ENCODE assay signal across 1 cellular context in the genomic region with DNA sequence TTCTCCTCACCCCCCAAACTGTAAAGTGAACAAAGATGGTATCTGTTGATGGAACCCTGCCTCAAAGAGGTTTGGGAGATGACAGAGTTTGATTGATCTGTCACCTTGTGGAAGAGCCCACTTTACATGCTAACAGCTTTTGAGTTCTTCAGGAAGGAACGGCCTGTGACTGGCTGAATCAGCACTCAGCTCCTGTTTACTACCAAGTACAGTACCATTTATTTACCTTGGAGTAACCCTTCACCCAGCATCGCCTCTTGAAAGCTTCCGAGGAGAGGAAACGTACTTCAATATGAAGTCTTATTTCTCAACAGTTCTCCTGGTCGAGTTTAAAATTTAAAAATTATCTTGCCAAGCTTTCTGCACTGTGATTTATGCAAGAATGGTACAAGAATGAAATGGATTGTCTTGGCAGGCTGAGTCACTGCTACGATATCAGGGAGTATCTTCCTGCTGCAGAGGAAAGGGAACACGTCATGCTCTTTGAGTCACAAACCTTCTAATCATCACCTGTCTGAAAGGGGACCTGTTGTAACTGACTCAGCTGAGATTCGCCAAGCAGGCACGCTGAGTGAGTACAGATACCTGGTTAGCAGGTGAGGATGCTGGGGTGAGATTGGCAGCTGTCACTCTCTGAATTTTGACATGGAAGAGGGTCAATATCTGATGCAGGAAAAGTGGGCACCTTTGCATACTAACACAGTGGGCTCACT.
TF ChIP-seq lines count a peak whose summit lies in the region.

No MANE protein-coding gene starts in this region.

TF ChIP-seq in K562, 482 proteins besides CTCF, POLR2A, EP300 and RAD21 (continued from another document and continues in another):
- TF ChIP-seq, protein P1, sequence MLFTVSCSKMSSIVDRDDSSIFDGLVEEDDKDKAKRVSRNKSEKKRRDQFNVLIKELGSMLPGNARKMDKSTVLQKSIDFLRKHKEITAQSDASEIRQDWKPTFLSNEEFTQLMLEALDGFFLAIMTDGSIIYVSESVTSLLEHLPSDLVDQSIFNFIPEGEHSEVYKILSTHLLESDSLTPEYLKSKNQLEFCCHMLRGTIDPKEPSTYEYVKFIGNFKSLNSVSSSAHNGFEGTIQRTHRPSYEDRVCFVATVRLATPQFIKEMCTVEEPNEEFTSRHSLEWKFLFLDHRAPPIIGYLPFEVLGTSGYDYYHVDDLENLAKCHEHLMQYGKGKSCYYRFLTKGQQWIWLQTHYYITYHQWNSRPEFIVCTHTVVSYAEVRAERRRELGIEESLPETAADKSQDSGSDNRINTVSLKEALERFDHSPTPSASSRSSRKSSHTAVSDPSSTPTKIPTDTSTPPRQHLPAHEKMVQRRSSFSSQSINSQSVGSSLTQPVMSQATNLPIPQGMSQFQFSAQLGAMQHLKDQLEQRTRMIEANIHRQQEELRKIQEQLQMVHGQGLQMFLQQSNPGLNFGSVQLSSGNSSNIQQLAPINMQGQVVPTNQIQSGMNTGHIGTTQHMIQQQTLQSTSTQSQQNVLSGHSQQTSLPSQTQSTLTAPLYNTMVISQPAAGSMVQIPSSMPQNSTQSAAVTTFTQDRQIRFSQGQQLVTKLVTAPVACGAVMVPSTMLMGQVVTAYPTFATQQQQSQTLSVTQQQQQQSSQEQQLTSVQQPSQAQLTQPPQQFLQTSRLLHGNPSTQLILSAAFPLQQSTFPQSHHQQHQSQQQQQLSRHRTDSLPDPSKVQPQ (CRISPR knock-in tag; IDR thresholded peaks at IDR 0.05; ENCODE audit: borderline replicate concordance) = no peak
- TF ChIP-seq KDM2B (CRISPR knock-in tag; IDR thresholded peaks at IDR 0.05) (no peak), FOXJ3 (CRISPR knock-in tag; IDR thresholded peaks at IDR 0.05) (no peak), NFE2L1 (tag; IDR thresholded peaks at IDR 0.05; ENCODE audit: borderline replicate concordance, low read depth) (no peak), LEF1 (IDR thresholded peaks at IDR 0.05) (no peak), ZNF274 (IDR thresholded peaks at IDR 0.05; ENCODE audit: borderline replicate concordance, low read depth, low read length) (no peak), ZNF146 (CRISPR knock-in tag; IDR thresholded peaks at IDR 0.05; ENCODE audit: unreplicated experiment) (no peak), MTA3 (IDR thresholded peaks at IDR 0.05; ENCODE audit: borderline replicate concordance) (no peak), GABPB1 (CRISPR knock-in tag; IDR thresholded peaks at IDR 0.05) (no peak), ZFP30 (CRISPR knock-in tag; IDR thresholded peaks at IDR 0.05; ENCODE audit: borderline replicate concordance) (no peak), ZKSCAN1 (IDR thresholded peaks at IDR 0.05; ENCODE audit: low read depth, low read length) (no peak), ZNF133 (CRISPR knock-in tag; IDR thresholded peaks at IDR 0.05) (no peak), RAD51 (IDR thresholded peaks at IDR 0.05; ENCODE audit: borderline replicate concordance, low read depth) (no peak), KLF16 (IDR thresholded peaks at IDR 0.05) (no peak), ZNF77 (CRISPR knock-in tag; IDR thresholded peaks at IDR 0.05) (no peak), TCF3 (CRISPR knock-in tag; IDR thresholded peaks at IDR 0.05) (peak; percentile 74), GTF2E2 (tag; IDR thresholded peaks at IDR 0.05) (no peak), CHD2 (IDR thresholded peaks at IDR 0.05; ENCODE audit: low read depth, low read length) (no peak), CBX8 (IDR thresholded peaks at IDR 0.05; ENCODE audit: borderline replicate concordance, extremely low read depth, low read depth, low read length, poor library complexity, severe bottlenecking) (no peak), CC2D1A (IDR thresholded peaks at IDR 0.05) (no peak), PTRF (tag; IDR thresholded peaks at IDR 0.05) (no peak), SOX6 (IDR thresholded peaks at IDR 0.05) (peak; percentile 90), CREM (IDR thresholded peaks at IDR 0.05; ENCODE audit: low read depth) (peak; percentile 90), SIX5 (IDR thresholded peaks at IDR 0.05; ENCODE audit: borderline replicate concordance in 1 of 2, insufficient read depth in 1 of 2, low read depth in 1 of 2, low read length in 2 of 2) (no peak), FOXM1 (IDR thresholded peaks at IDR 0.05; ENCODE audit: low read depth) (peak; percentile 34; the same call in 1 of the 2 replicates), FOXM1 (CRISPR knock-in tag; IDR thresholded peaks at IDR 0.05; ENCODE audit: low read depth) (no peak), ZNF124 (CRISPR knock-in tag; IDR thresholded peaks at IDR 0.05) (no peak), RBM22 (IDR thresholded peaks at IDR 0.05; ENCODE audit: low read depth, low read length, poor library complexity, severe bottlenecking) (no peak)
- TF ChIP-seq, protein P2, sequence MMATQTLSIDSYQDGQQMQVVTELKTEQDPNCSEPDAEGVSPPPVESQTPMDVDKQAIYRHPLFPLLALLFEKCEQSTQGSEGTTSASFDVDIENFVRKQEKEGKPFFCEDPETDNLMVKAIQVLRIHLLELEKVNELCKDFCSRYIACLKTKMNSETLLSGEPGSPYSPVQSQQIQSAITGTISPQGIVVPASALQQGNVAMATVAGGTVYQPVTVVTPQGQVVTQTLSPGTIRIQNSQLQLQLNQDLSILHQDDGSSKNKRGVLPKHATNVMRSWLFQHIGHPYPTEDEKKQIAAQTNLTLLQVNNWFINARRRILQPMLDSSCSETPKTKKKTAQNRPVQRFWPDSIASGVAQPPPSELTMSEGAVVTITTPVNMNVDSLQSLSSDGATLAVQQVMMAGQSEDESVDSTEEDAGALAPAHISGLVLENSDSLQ (IDR thresholded peaks at IDR 0.05) = peak; percentile 88
- TF ChIP-seq, protein P3, sequence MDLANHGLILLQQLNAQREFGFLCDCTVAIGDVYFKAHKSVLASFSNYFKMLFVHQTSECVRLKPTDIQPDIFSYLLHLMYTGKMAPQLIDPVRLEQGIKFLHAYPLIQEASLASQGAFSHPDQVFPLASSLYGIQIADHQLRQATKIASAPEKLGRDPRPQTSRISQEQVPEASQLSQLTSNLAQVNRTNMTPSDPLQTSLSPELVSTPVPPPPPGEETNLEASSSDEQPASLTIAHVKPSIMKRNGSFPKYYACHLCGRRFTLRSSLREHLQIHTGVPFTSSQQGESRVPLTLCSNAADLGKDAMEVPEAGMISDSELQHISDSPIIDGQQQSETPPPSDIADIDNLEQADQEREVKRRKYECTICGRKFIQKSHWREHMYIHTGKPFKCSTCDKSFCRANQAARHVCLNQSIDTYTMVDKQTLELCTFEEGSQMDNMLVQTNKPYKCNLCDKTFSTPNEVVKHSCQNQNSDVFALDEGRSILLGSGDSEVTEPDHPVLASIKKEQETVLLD (IDR thresholded peaks at IDR 0.05) = peak; percentile 70; the same call in 1 of the 2 replicates
- TF ChIP-seq, protein P4, sequence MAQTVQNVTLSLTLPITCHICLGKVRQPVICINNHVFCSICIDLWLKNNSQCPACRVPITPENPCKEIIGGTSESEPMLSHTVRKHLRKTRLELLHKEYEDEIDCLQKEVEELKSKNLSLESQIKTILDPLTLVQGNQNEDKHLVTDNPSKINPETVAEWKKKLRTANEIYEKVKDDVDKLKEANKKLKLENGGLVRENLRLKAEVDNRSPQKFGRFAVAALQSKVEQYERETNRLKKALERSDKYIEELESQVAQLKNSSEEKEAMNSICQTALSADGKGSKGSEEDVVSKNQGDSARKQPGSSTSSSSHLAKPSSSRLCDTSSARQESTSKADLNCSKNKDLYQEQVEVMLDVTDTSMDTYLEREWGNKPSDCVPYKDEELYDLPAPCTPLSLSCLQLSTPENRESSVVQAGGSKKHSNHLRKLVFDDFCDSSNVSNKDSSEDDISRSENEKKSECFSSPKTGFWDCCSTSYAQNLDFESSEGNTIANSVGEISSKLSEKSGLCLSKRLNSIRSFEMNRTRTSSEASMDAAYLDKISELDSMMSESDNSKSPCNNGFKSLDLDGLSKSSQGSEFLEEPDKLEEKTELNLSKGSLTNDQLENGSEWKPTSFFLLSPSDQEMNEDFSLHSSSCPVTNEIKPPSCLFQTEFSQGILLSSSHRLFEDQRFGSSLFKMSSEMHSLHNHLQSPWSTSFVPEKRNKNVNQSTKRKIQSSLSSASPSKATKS (CRISPR knock-in tag; IDR thresholded peaks at IDR 0.05) = no peak
- TF ChIP-seq, protein P5, sequence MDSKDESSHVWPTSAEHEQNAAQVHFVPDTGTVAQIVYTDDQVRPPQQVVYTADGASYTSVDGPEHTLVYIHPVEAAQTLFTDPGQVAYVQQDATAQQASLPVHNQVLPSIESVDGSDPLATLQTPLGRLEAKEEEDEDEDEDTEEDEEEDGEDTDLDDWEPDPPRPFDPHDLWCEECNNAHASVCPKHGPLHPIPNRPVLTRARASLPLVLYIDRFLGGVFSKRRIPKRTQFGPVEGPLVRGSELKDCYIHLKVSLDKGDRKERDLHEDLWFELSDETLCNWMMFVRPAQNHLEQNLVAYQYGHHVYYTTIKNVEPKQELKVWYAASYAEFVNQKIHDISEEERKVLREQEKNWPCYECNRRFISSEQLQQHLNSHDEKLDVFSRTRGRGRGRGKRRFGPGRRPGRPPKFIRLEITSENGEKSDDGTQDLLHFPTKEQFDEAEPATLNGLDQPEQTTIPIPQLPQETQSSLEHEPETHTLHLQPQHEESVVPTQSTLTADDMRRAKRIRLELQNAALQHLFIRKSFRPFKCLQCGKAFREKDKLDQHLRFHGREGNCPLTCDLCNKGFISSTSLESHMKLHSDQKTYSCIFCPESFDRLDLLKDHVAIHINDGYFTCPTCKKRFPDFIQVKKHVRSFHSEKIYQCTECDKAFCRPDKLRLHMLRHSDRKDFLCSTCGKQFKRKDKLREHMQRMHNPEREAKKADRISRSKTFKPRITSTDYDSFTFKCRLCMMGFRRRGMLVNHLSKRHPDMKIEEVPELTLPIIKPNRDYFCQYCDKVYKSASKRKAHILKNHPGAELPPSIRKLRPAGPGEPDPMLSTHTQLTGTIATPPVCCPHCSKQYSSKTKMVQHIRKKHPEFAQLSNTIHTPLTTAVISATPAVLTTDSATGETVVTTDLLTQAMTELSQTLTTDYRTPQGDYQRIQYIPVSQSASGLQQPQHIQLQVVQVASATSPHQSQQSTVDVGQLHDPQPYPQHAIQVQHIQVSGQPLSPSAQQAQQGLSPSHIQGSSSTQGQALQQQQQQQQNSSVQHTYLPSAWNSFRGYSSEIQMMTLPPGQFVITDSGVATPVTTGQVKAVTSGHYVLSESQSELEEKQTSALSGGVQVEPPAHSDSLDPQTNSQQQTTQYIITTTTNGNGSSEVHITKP (IDR thresholded peaks at IDR 0.05; ENCODE audit: partially characterized antibody) = peak; percentile 43
- TF ChIP-seq, protein P6, sequence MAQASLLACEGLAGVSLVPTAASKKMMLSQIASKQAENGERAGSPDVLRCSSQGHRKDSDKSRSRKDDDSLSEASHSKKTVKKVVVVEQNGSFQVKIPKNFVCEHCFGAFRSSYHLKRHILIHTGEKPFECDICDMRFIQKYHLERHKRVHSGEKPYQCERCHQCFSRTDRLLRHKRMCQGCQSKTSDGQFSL (CRISPR knock-in tag; IDR thresholded peaks at IDR 0.05) = no peak
- TF ChIP-seq, protein P6 (tag; IDR thresholded peaks at IDR 0.05) = no peak
- TF ChIP-seq, protein P7, sequence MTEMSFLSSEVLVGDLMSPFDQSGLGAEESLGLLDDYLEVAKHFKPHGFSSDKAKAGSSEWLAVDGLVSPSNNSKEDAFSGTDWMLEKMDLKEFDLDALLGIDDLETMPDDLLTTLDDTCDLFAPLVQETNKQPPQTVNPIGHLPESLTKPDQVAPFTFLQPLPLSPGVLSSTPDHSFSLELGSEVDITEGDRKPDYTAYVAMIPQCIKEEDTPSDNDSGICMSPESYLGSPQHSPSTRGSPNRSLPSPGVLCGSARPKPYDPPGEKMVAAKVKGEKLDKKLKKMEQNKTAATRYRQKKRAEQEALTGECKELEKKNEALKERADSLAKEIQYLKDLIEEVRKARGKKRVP (CRISPR knock-in tag; IDR thresholded peaks at IDR 0.05) = no peak
- TF ChIP-seq, protein P8, sequence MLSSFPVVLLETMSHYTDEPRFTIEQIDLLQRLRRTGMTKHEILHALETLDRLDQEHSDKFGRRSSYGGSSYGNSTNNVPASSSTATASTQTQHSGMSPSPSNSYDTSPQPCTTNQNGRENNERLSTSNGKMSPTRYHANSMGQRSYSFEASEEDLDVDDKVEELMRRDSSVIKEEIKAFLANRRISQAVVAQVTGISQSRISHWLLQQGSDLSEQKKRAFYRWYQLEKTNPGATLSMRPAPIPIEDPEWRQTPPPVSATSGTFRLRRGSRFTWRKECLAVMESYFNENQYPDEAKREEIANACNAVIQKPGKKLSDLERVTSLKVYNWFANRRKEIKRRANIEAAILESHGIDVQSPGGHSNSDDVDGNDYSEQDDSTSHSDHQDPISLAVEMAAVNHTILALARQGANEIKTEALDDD (IDR thresholded peaks at IDR 0.05) = no peak
- TF ChIP-seq, protein P9, sequence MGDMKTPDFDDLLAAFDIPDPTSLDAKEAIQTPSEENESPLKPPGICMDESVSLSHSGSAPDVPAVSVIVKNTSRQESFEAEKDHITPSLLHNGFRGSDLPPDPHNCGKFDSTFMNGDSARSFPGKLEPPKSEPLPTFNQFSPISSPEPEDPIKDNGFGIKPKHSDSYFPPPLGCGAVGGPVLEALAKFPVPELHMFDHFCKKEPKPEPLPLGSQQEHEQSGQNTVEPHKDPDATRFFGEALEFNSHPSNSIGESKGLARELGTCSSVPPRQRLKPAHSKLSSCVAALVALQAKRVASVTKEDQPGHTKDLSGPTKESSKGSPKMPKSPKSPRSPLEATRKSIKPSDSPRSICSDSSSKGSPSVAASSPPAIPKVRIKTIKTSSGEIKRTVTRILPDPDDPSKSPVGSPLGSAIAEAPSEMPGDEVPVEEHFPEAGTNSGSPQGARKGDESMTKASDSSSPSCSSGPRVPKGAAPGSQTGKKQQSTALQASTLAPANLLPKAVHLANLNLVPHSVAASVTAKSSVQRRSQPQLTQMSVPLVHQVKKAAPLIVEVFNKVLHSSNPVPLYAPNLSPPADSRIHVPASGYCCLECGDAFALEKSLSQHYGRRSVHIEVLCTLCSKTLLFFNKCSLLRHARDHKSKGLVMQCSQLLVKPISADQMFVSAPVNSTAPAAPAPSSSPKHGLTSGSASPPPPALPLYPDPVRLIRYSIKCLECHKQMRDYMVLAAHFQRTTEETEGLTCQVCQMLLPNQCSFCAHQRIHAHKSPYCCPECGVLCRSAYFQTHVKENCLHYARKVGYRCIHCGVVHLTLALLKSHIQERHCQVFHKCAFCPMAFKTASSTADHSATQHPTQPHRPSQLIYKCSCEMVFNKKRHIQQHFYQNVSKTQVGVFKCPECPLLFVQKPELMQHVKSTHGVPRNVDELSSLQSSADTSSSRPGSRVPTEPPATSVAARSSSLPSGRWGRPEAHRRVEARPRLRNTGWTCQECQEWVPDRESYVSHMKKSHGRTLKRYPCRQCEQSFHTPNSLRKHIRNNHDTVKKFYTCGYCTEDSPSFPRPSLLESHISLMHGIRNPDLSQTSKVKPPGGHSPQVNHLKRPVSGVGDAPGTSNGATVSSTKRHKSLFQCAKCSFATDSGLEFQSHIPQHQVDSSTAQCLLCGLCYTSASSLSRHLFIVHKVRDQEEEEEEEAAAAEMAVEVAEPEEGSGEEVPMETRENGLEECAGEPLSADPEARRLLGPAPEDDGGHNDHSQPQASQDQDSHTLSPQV (IDR thresholded peaks at IDR 0.05) = no peak
- TF ChIP-seq, protein P10, sequence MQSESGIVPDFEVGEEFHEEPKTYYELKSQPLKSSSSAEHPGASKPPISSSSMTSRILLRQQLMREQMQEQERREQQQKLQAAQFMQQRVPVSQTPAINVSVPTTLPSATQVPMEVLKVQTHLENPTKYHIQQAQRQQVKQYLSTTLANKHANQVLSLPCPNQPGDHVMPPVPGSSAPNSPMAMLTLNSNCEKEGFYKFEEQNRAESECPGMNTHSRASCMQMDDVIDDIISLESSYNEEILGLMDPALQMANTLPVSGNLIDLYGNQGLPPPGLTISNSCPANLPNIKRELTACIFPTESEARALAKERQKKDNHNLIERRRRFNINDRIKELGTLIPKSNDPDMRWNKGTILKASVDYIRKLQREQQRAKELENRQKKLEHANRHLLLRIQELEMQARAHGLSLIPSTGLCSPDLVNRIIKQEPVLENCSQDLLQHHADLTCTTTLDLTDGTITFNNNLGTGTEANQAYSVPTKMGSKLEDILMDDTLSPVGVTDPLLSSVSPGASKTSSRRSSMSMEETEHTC (IDR thresholded peaks at IDR 0.05) = no peak
